Comparison of ENCODE assay signal across 1 cellular context in the genomic region with DNA sequence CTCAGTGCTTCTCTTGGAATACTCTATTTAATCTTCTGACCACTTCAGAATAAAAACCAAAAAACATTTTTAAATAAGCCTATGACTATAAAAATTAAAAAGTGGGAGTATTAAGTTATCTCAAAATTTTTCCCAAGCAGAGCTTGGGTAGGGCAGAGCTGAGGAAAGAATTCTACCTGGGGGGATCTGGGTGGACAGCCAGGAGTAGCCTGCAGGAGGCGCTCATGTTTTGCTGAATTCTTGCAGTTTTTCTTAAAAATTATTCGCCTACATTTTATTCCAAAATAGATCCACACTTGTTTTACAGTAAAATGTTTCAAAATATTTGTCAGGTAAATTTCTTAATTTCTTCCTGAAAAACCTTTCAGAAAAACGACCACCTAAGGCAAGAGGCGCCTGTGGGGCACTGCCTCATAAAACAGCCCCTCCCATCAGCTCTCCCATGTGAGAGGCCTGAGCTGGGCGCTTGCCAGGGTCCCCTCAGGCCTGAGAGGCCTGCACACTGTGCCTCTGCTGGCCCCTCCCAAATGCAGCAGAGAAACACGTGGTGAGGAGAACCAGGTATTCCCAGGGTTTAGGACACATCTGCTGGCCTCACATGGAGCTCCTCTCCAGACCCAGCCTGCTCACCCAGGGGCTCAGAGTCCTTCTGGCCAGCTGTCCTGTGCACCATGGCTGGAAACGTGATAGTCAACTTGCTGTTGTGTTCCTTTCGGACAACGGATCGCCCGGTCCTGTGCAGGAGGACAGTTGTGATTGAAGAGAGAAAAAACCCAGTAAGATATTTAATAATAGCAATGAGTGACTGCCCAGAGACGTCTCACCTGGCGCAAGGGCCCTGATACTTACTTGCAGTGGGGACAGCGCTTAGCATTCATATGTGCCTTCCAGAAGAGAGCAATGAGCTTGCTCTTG.
TF ChIP-seq lines count a peak whose summit lies in the region.

No MANE protein-coding gene starts in this region.

TF ChIP-seq in endothelial cell of umbilical vein, 7 proteins besides CTCF, POLR2A, EP300 and RAD21:
- TF ChIP-seq, protein P1, sequence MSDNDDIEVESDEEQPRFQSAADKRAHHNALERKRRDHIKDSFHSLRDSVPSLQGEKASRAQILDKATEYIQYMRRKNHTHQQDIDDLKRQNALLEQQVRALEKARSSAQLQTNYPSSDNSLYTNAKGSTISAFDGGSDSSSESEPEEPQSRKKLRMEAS (IDR thresholded peaks at IDR 0.05; ENCODE audit: insufficient read depth, insufficient read length): no peak
- no peak for TF ChIP-seq MYC (IDR thresholded peaks at IDR 0.05; ENCODE audit: low read depth, low read length)
- no peak for TF ChIP-seq GATA2 (IDR thresholded peaks at IDR 0.05; ENCODE audit: insufficient read depth, insufficient read length, low read depth, low read length)
- TF ChIP-seq POLR2AphosphoS5 (IDR thresholded peaks at IDR 0.05; ENCODE audit: insufficient read depth, low read depth, low read length): no peak
- TF ChIP-seq JUN (IDR thresholded peaks at IDR 0.05; ENCODE audit: borderline replicate concordance, insufficient read depth, insufficient read length, low read depth): no peak
- TF ChIP-seq FOS (IDR thresholded peaks at IDR 0.05; ENCODE audit: borderline replicate concordance, insufficient read depth, low read length): no peak
- no peak for TF ChIP-seq EZH2 (IDR thresholded peaks at IDR 0.05; ENCODE audit: borderline replicate concordance, low read depth, low read length, severe bottlenecking)
